1 cellular context compared by ENCODE assay signal in the genomic region with DNA sequence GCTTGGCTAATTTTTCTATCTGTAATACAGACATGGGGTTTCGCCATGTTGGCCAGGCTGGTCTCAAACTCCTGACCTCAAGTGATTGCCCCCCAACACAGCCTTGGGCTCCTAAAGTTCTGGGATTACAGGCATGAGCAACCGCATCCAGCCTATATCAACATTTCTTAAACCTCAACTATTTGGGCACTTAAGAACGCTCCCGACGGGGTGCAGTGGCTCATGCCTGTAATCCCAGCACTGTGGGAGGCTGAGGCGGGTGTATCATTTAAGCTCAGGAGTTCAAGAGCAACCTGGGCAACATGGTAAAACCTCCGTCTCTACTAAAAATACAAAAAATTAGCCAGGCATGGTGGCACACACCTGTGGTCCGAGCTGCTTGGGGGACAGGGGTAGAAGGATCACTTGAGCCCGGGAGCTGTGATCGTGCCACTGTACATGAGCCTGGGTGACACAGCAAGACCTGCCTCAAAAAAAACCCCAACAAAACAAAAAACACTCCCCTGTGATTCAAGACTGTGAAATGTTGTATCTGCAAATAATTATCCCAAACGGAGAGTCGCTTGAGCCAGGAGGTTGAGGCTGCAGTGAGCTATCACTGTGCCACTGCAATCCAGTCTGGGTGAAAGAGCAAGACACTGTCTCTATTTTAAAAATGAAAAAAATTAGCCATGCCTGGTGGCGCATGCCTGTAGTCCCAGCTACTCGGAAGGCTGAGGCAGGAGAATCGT.
TF ChIP-seq lines count a peak whose summit lies in the region.

No MANE protein-coding gene starts in this region.

TF ChIP-seq in GM23338, 12 proteins besides CTCF, POLR2A, EP300 and RAD21 (continued from another document):
- TF ChIP-seq, protein P1, sequence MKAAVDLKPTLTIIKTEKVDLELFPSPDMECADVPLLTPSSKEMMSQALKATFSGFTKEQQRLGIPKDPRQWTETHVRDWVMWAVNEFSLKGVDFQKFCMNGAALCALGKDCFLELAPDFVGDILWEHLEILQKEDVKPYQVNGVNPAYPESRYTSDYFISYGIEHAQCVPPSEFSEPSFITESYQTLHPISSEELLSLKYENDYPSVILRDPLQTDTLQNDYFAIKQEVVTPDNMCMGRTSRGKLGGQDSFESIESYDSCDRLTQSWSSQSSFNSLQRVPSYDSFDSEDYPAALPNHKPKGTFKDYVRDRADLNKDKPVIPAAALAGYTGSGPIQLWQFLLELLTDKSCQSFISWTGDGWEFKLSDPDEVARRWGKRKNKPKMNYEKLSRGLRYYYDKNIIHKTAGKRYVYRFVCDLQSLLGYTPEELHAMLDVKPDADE (IDR thresholded peaks at IDR 0.05) = no peak
- TF ChIP-seq NANOG (IDR thresholded peaks at IDR 0.05; ENCODE audit: borderline replicate concordance) (no peak), EZH2phosphoT487 (IDR thresholded peaks at IDR 0.05; ENCODE audit: unreplicated experiment) (no peak), ZNF331 (CRISPR knock-in tag; IDR thresholded peaks at IDR 0.05; ENCODE audit: low read depth) (no peak), JUNB (IDR thresholded peaks at IDR 0.05; ENCODE audit: unreplicated experiment) (no peak), POLR2AphosphoS5 (IDR thresholded peaks at IDR 0.05; ENCODE audit: low read depth) (no peak)
- TF ChIP-seq, protein P2, sequence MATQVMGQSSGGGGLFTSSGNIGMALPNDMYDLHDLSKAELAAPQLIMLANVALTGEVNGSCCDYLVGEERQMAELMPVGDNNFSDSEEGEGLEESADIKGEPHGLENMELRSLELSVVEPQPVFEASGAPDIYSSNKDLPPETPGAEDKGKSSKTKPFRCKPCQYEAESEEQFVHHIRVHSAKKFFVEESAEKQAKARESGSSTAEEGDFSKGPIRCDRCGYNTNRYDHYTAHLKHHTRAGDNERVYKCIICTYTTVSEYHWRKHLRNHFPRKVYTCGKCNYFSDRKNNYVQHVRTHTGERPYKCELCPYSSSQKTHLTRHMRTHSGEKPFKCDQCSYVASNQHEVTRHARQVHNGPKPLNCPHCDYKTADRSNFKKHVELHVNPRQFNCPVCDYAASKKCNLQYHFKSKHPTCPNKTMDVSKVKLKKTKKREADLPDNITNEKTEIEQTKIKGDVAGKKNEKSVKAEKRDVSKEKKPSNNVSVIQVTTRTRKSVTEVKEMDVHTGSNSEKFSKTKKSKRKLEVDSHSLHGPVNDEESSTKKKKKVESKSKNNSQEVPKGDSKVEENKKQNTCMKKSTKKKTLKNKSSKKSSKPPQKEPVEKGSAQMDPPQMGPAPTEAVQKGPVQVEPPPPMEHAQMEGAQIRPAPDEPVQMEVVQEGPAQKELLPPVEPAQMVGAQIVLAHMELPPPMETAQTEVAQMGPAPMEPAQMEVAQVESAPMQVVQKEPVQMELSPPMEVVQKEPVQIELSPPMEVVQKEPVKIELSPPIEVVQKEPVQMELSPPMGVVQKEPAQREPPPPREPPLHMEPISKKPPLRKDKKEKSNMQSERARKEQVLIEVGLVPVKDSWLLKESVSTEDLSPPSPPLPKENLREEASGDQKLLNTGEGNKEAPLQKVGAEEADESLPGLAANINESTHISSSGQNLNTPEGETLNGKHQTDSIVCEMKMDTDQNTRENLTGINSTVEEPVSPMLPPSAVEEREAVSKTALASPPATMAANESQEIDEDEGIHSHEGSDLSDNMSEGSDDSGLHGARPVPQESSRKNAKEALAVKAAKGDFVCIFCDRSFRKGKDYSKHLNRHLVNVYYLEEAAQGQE (IDR thresholded peaks at IDR 0.05; ENCODE audit: unreplicated experiment) = no peak
TF ChIP-seq in GM23338: peak in this region for 0.
